Comparison of ENCODE assay signal across 9 cellular contexts in genomic region chr13:30576528-30576927, GRCh38. TPM values are rescaled to one million over a fixed set of nuclear protein-coding genes. Genes with fewer than 3 reads are reported as not detected.
A peak's percentile ranks its signal among the peaks of the same experiment; 100 is the strongest.
DNase-seq lines count a peak whose midpoint lies in the region; ATAC-seq and TF ChIP-seq lines count a peak whose summit lies in the region.
"Had no signal": no experiment of that assay in that cellular context is flagged by ENCODE, and none has a peak within 500 bp of the region (broad histone marks: within the 10 kb centered on the region; RNA-seq: fewer than 3 reads in every experiment).

No MANE protein-coding gene starts in this region.

- H3K36me3 Mint-ChIP-seq in stimulated activated naive CD8-positive, alpha-beta T cell treated with anti-CD3 and anti-CD28 coated beads, Interleukin-15, Interleukin-2, amounts not matched to agents 100 ng/mL and 50 ng/mL, for 24 hours (ENCODE audit: low read depth): no peaks in the 10 kb centered on the region
- peaks cover 4% of the 10 kb centered on the region for H3K36me3 Mint-ChIP-seq in type B pancreatic cell

- DNase-seq in activated gamma-delta T cell treated with Interleukin-2 at 50 U/mL for 16 hours (peak; percentile 49), activated gamma-delta T cell (lab: John Stamatoyannopoulos, UW) (no peak), glomerular visceral epithelial cell (ENCODE audit: extremely low spot score) (peak; percentile 77), type B pancreatic cell (ENCODE audit: extremely low spot score, unreplicated experiment) (no peak)
- DNase-seq in activated CD8-positive, alpha-beta memory T cell treated with anti-CD3 and anti-CD28 coated beads for 24 hours: peak; percentile 62
- DNase-seq: C1 segment of cervical spinal cord had no signal

- no peak overlapping the region for H3K4me3 Mint-ChIP-seq in stimulated activated naive CD8-positive, alpha-beta T cell treated with anti-CD3 and anti-CD28 coated beads, Interleukin-15, Interleukin-2, amounts not matched to agents 100 ng/mL and 50 ng/mL, for 24 hours
- no peak overlapping the region for H3K4me3 Mint-ChIP-seq in type B pancreatic cell

- peaks cover 38% of the 10 kb centered on the region for H3K4me1 Mint-ChIP-seq in stimulated activated naive CD8-positive, alpha-beta T cell treated with anti-CD3 and anti-CD28 coated beads, Interleukin-15, Interleukin-2, amounts not matched to agents 100 ng/mL and 50 ng/mL, for 24 hours (ENCODE audit: low read depth)
- H3K4me1 Mint-ChIP-seq in type B pancreatic cell (ENCODE audit: unreplicated experiment): peaks cover 4% of the 10 kb centered on the region

- H3K27me3 Mint-ChIP-seq in stimulated activated naive CD8-positive, alpha-beta T cell treated with anti-CD3 and anti-CD28 coated beads, Interleukin-15, Interleukin-2, amounts not matched to agents 100 ng/mL and 50 ng/mL, for 24 hours: peaks cover 4% of the 10 kb centered on the region
- peaks cover 2% of the 10 kb centered on the region for H3K27me3 Mint-ChIP-seq in type B pancreatic cell

- no peaks in the 10 kb centered on the region for H3K9me3 Mint-ChIP-seq in stimulated activated naive CD8-positive, alpha-beta T cell treated with anti-CD3 and anti-CD28 coated beads, Interleukin-15, Interleukin-2, amounts not matched to agents 100 ng/mL and 50 ng/mL, for 24 hours
- H3K9me3 Mint-ChIP-seq in type B pancreatic cell: no peaks in the 10 kb centered on the region

- TF ChIP-seq CTCF in type B pancreatic cell (conservative IDR thresholded peaks at IDR 0.05): no peak

- H3K27ac Mint-ChIP-seq in stimulated activated naive CD8-positive, alpha-beta T cell treated with anti-CD3 and anti-CD28 coated beads, Interleukin-15, Interleukin-2, amounts not matched to agents 100 ng/mL and 50 ng/mL, for 24 hours: peak overlapping the region; percentile 18
- H3K27ac Mint-ChIP-seq in type B pancreatic cell: no peak overlapping the region

- ATAC-seq in HG03175 (IDR thresholded peaks at IDR 0.05; ENCODE audit: unreplicated experiment): no peak
- ATAC-seq in GM21576 (IDR thresholded peaks at IDR 0.05; ENCODE audit: unreplicated experiment): no peak

RNA-seq across cellular contexts. Expression of gene USPL1, which starts 41.2 kb away (rescaled TPM):
- 13.8 and 19.7 TPM in 2 replicates for total RNA-seq in type B pancreatic cell (ENCODE audit: low replicate concordance)

Comparison
In these comparisons a context has a peak if more than half of its experiments do, and no peak if none do; other contexts are left out.
1. DNase-seq: peak in activated gamma-delta T cell treated with Interleukin-2 at 50 U/mL for 16 hours (single experiment), activated CD8-positive, alpha-beta memory T cell treated with anti-CD3 and anti-CD28 coated beads for 24 hours (single experiment) and glomerular visceral epithelial cell (single experiment); none in activated gamma-delta T cell (single experiment) and type B pancreatic cell (single experiment).